Comparison of ENCODE assay signal across 8 cellular contexts in genomic region chr2:127293386-127293757, GRCh38. TPM values are rescaled to one million over a fixed set of nuclear protein-coding genes. Genes with fewer than 3 reads are reported as not detected.
DNase-seq lines count a peak whose midpoint lies in the region; ATAC-seq and TF ChIP-seq lines count a peak whose summit lies in the region.

No MANE protein-coding gene starts in this region.

- peaks cover 24% of the 10 kb centered on the region for H3K4me1 Mint-ChIP-seq in CD14-positive monocyte
- H3K4me1 Mint-ChIP-seq in activated CD4-positive, alpha-beta memory T cell treated with anti-CD3 and anti-CD28 coated beads, Interleukin-2, amount 10 ng/mL, durations not matched to agents 7 days and 5 days, result peaks cover 26% of the 10 kb centered on the region

- no peaks in the 10 kb centered on the region for H3K9me3 ChIP-seq in gastrocnemius medialis

- in situ Hi-C loops in gastrocnemius medialis (cut with MboI; ENCODE audit: low sequenced_read_pairs in 4 of 4), result no loop called here

- TF ChIP-seq CTCF in CD14-positive monocyte (IDR thresholded peaks at IDR 0.05) (no peak), gastrocnemius medialis (IDR thresholded peaks at IDR 0.05 in 4 of 5, conservative IDR thresholded peaks at IDR 0.05 in 1 of 5) (no peak)

- POLR2A ChIA-PET in activated CD4-positive, alpha-beta memory T cell treated with anti-CD3 and anti-CD28 coated beads, Interleukin-2, amount 10 ng/mL, durations not matched to agents 7 days and 5 days (lab: Charles Lee), result interaction anchor here (0.8 to 2.5 kb wide), 23 partner anchors 7 to 564 kb away, joined by 3 to 10 read pairs (median 3); partner anchors contain the start of genes IWS1 and SFT2D3

- peaks cover 40 to 44% of the 10 kb centered on the region in 2 donors for H3K36me3 Mint-ChIP-seq in CD14-positive monocyte
- H3K36me3 Mint-ChIP-seq in activated CD4-positive, alpha-beta memory T cell treated with anti-CD3 and anti-CD28 coated beads, Interleukin-2, amount 10 ng/mL, durations not matched to agents 7 days and 5 days (ENCODE audit: low read depth), result peaks cover 49% of the 10 kb centered on the region

- H3K27me3 ChIP-seq in gastrocnemius medialis, result no peaks in the 10 kb centered on the region

- TF ChIP-seq POLR2A in gastrocnemius medialis (IDR thresholded peaks at IDR 0.05), result no peak

- peaks cover 0 to 1% (median 0%) of the 10 kb centered on the region in 7 donors for H3K9me3 Mint-ChIP-seq in CD14-positive monocyte
- no peaks in the 10 kb centered on the region for H3K9me3 Mint-ChIP-seq in activated CD4-positive, alpha-beta memory T cell treated with anti-CD3 and anti-CD28 coated beads, Interleukin-2, amount 10 ng/mL, durations not matched to agents 7 days and 5 days

- peak overlapping the region; percentile 63 to 95 (median 92) for H3K27ac Mint-ChIP-seq in CD14-positive monocyte
- peak overlapping the region; percentile 89 for H3K27ac Mint-ChIP-seq in activated CD4-positive, alpha-beta memory T cell treated with anti-CD3 and anti-CD28 coated beads, Interleukin-2, amount 10 ng/mL, durations not matched to agents 7 days and 5 days

- H3K4me3 ChIP-seq in gastrocnemius medialis, result peak overlapping the region; percentile 77 to 99 (median 86)

- peaks cover 12 to 13% of the 10 kb centered on the region in 2 donors for H3K4me1 ChIP-seq in gastrocnemius medialis

- peak overlapping the region; percentile 78 to 85 (median 84) for H3K27ac ChIP-seq in gastrocnemius medialis

- CTCF ChIA-PET in activated CD4-positive, alpha-beta memory T cell treated with anti-CD3 and anti-CD28 coated beads, Interleukin-2, amount 10 ng/mL, durations not matched to agents 7 days and 5 days (lab: Charles Lee), result interaction anchor here (1.1 to 3.4 kb wide), 4 partner anchors 16 to 186 kb away, joined by 3 to 20 read pairs (median 4); no protein-coding TSS in a partner anchor

- H3K36me3 ChIP-seq in gastrocnemius medialis, result peaks cover 0 to 42% of the 10 kb centered on the region in 2 donors

- H3K4me3 Mint-ChIP-seq in CD14-positive monocyte, result peak overlapping the region; percentile 91 to 98
- peak overlapping the region; percentile 99 for H3K4me3 Mint-ChIP-seq in activated CD4-positive, alpha-beta memory T cell treated with anti-CD3 and anti-CD28 coated beads, Interleukin-2, amount 10 ng/mL, durations not matched to agents 7 days and 5 days

- DNase-seq in CD14-positive monocyte (ENCODE audit: low spot score) (no peak), left ventricle myocardium superior (no peak), gastrocnemius medialis (no peak), NCI-H1436 (lab: John Stamatoyannopoulos, UW) (no peak), cerebellar cortex (ENCODE audit: low spot score) (no peak), NAMALWA (ENCODE audit: low spot score) (no peak)
- DNase-seq in activated CD4-positive, alpha-beta memory T cell treated with anti-CD3 and anti-CD28 coated beads, Interleukin-2, amount 10 ng/mL, durations not matched to agents 7 days and 5 days, result no peak

- ATAC-seq in HG02840 (IDR thresholded peaks at IDR 0.05; ENCODE audit: low FRiP score, unreplicated experiment), result peak; percentile 4
- ATAC-seq in left ventricle myocardium superior, result peak; percentile 8
- peak in 1 of 2 donors; percentile 16 for ATAC-seq in gastrocnemius medialis

- intact Hi-C loops in CD14-positive monocyte (cut with micrococcal nuclease) (loop anchor here in 1 of 2 donors (10.0 kb wide), 1 partner anchor 219 kb away; no protein-coding TSS in a partner anchor), left ventricle myocardium superior (cut with micrococcal nuclease) (no loop called here), gastrocnemius medialis (cut with DNase I; ENCODE audit: low total_unique reads) (no loop called here)

- H3K27me3 Mint-ChIP-seq in CD14-positive monocyte (ENCODE audit: low read depth in 3 of 3), result peaks cover 0 to 2% (median 0%) of the 10 kb centered on the region in 3 donors
- no peaks in the 10 kb centered on the region for H3K27me3 Mint-ChIP-seq in activated CD4-positive, alpha-beta memory T cell treated with anti-CD3 and anti-CD28 coated beads, Interleukin-2, amount 10 ng/mL, durations not matched to agents 7 days and 5 days

RNA-seq across cellular contexts. Expression of gene ERCC3, which starts 0.6 kb away (rescaled TPM):
- 10 to 100 TPM; 13.2 to 16.9 TPM for polyA plus RNA-seq in CD14-positive monocyte
- total RNA-seq in activated CD4-positive, alpha-beta memory T cell treated with anti-CD3 and anti-CD28 coated beads, Interleukin-2, amount 10 ng/mL, durations not matched to agents 7 days and 5 days, result 10 to 100 TPM; 50.0 to 51.9 TPM
- 23.8 TPM for total RNA-seq in left ventricle myocardium superior
- 10 to 100 TPM; 24.9 to 28.2 (median 26.7) TPM for total RNA-seq in gastrocnemius medialis
